In genomic region chr16:85004587-85005205, GRCh38 we compare ENCODE assay signal across 9 cellular contexts. TPM values are rescaled to one million over a fixed set of nuclear protein-coding genes. Genes with fewer than 3 reads are reported as not detected.
DNase-seq lines count a peak whose midpoint lies in the region; ATAC-seq lines count a peak whose summit lies in the region.
"Had no signal": no experiment of that assay in that cellular context is flagged by ENCODE, and none has a peak within 500 bp of the region (broad histone marks: within the 10 kb centered on the region; RNA-seq: fewer than 3 reads in every experiment).

No MANE protein-coding gene starts in this region.

- H3K4me3 ChIP-seq in adipocyte (ENCODE audit: low read length), result peak overlapping the region; percentile 40
- H3K4me3 ChIP-seq in skeletal muscle satellite cell (ENCODE audit: low read length), result peak overlapping the region; percentile 31

- H3K4me1 ChIP-seq in adipocyte (ENCODE audit: control insufficient read depth, insufficient read depth, low read length) (peaks cover 62% of the 10 kb centered on the region), skeletal muscle satellite cell (ENCODE audit: control insufficient read depth, insufficient read depth, low read length) (peaks cover 69% of the 10 kb centered on the region)

- H3K27me3 ChIP-seq in adipocyte (replicated peaks; ENCODE audit: control insufficient read depth, insufficient read depth, low read length) (no peaks in the 10 kb centered on the region), skeletal muscle satellite cell (ENCODE audit: control insufficient read depth, insufficient read depth, low read length) (no peaks in the 10 kb centered on the region)

- H3K36me3 ChIP-seq in adipocyte (ENCODE audit: control insufficient read depth, insufficient read depth, low read length, severe bottlenecking), result peaks cover 2% of the 10 kb centered on the region
- H3K36me3 ChIP-seq in skeletal muscle satellite cell (ENCODE audit: insufficient read depth, low read length), result peaks cover 19% of the 10 kb centered on the region

- peak overlapping the region; percentile 78 for H3K4me2 ChIP-seq in skeletal muscle satellite cell (ENCODE audit: low read length)

- peak; percentile 91 for DNase-seq in GM03348 (ENCODE audit: low spot score)
- peak; percentile 83 for DNase-seq in adipocyte (ENCODE audit: low read depth)
- DNase-seq in Right ventricle myocardium superior, result no peak
- no peak for DNase-seq in activated naive CD4-positive, alpha-beta T cell treated with Interleukin-2 at 50 U/mL for 16 hours
- no peak for DNase-seq in HUDEP-2 (lab: John Stamatoyannopoulos, UW; ENCODE audit: unreplicated experiment in 76 of 76)
- DNase-seq in LoVo (ENCODE audit: low spot score), result no peak
- DNase-seq: activated CD4-positive, CD25-positive, alpha-beta regulatory T cell had no signal

- H3K9ac ChIP-seq in adipocyte (ENCODE audit: low read length) (peak overlapping the region; percentile 80), skeletal muscle satellite cell (ENCODE audit: low read depth, low read length) (peak overlapping the region; percentile 69)

- intact Hi-C loops in Right ventricle myocardium superior (cut with DNase I), result no loop called here

- peak; percentile 34 for ATAC-seq in Right ventricle myocardium superior (ENCODE audit: poor library complexity)
- no peak for ATAC-seq in GM19023 (IDR thresholded peaks at IDR 0.05; ENCODE audit: unreplicated experiment)

- H3K9me3 ChIP-seq in adipocyte (ENCODE audit: control insufficient read depth, low read length), result no peaks in the 10 kb centered on the region
- H3K9me3 ChIP-seq in skeletal muscle satellite cell (replicated peaks; ENCODE audit: low read length), result no peaks in the 10 kb centered on the region

RNA-seq across cellular contexts. Expression of gene ZDHHC7, which starts 6.6 kb away (rescaled TPM):
- 35.1 TPM for total RNA-seq in Right ventricle myocardium superior
- total RNA-seq in skeletal muscle satellite cell (2012; rRNA removed), result 37.3 and 42.6 TPM in 2 replicates

RNA-seq across cellular contexts. Expression of gene KIAA0513, which starts 22.9 kb away (rescaled TPM):
- 10.4 TPM for total RNA-seq in Right ventricle myocardium superior
- 6.3 and 6.6 TPM in 2 replicates for total RNA-seq in skeletal muscle satellite cell (2012; rRNA removed)

Comparison
In these comparisons a context has a peak if more than half of its experiments do, and no peak if none do; other contexts are left out.
1. DNase-seq: peak in GM03348 (single experiment) and adipocyte (single experiment); none in Right ventricle myocardium superior (single experiment), activated naive CD4-positive, alpha-beta T cell treated with Interleukin-2 at 50 U/mL for 16 hours (single experiment), HUDEP-2 (0 of 76) and LoVo (single experiment).